ENCODE assay signal across 30 cellular contexts in the genomic region with DNA sequence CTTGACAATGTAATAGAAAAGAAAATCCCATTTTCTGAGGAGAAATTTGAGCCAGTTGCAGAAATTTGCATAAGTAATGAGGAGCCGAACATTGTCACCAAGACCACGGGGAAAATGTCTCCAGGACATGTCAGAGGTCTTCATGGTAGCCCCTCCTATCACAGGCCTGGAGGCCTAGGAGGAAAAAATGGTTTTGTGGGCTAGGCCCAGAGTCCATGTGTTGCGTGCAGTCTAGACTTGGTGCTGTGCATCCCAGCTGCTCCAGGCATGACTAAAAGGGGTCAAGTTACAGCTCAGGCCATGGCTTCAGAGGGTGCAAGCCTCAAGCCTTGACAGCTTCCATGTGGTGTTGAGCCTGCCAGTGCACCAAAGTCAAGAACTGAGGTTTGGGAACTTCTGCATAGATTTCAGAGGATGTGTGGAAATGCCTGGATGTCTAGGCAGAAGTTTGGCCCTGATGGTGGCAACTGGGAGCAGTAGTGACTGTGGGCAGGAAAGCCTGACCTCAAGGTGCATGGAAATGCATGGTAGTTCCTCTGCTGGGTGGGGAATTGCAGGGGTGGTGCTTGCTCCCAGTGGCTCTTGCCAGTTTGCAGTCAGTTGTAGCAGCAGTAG. TPM values are rescaled to one million over a fixed set of nuclear protein-coding genes. Genes with fewer than 3 reads are reported as not detected.
"Had no signal": no experiment of that assay in that cellular context is flagged by ENCODE, and none has a peak within 500 bp of the region (broad histone marks: within the 10 kb centered on the region; RNA-seq: fewer than 3 reads in every experiment).

No MANE protein-coding gene starts in this region.

- H3K27me3 Mint-ChIP-seq: dendritic cell treated with granulocyte-macrophage colony-stimulating factor and Interleukin-4, amounts not matched to agents 40 ng/mL and 50 ng/mL, for 4 days; progenitor cell of endocrine pancreas had no signal

- H3K36me3 ChIP-seq: colonic mucosa, gastrocnemius medialis, lower lobe of right lung, vagina had no signal

- H3K79me2 ChIP-seq: parathyroid adenoma had no signal

- FAIRE-seq: keratinocyte had no signal

- H3K27ac ChIP-seq: colonic mucosa, epithelial cell of prostate, gastrocnemius medialis, lower lobe of right lung, parathyroid adenoma, suprapubic skin, vagina had no signal

- H3K27ac Mint-ChIP-seq: dendritic cell treated with granulocyte-macrophage colony-stimulating factor and Interleukin-4, amounts not matched to agents 40 ng/mL and 50 ng/mL, for 4 days; endodermal cell; natural killer cell; progenitor cell of endocrine pancreas had no signal

- H3K9ac ChIP-seq: parathyroid adenoma had no signal

- H3K4me1 Mint-ChIP-seq: endodermal cell had no signal

- H3K27me3 ChIP-seq: colonic mucosa, gastrocnemius medialis, suprapubic skin, vagina had no signal

- H3K4me1 ChIP-seq: colonic mucosa, gastrocnemius medialis, lower lobe of right lung, parathyroid adenoma had no signal

- H2AFZ ChIP-seq: parathyroid adenoma had no signal

- DNase-seq: colonic mucosa; effector CD8-positive, alpha-beta T cell; endodermal cell; foreskin fibroblast; gastrocnemius medialis; head of caudate nucleus; left ventricle myocardium superior; lower lobe of right lung; natural killer cell; stimulated activated CD4-positive, alpha-beta T cell treated with anti-CD3 and anti-CD28 coated beads, Interleukin-12 subunit alpha, Interleukin-12 subunit beta, amount 100 ng/mL, for 4 hours; stimulated activated CD4-positive, alpha-beta T cell treated with anti-CD3 and anti-CD28 coated beads, Interleukin-1b, Interleukin-23, amount 100 ng/mL, for 48 hours; stimulated activated CD4-positive, alpha-beta T cell treated with anti-CD3 and anti-CD28 coated beads, Interleukin-4, amount 100 ng/mL, for 1 hour; stimulated activated CD8-positive, alpha-beta memory T cell treated with anti-CD3 and anti-CD28 coated beads, Interleukin-4, amount 100 ng/mL, for 48 hours; stimulated activated naive CD4-positive, alpha-beta T cell treated with Interleukin-2 at 50 U/mL for 16 hours; trophoblast cell had no signal

- H3K4me3 Mint-ChIP-seq: dendritic cell treated with granulocyte-macrophage colony-stimulating factor and Interleukin-4, amounts not matched to agents 40 ng/mL and 50 ng/mL, for 4 days; endodermal cell; natural killer cell had no signal

- H3K4me2 ChIP-seq: smooth muscle cell had no signal

- H3K9me3 ChIP-seq: colonic mucosa, gastrocnemius medialis had no signal

- ATAC-seq: esophagus mucosa, gastrocnemius medialis, left ventricle myocardium superior, lower lobe of right lung, natural killer cell, sciatic nerve had no signal

- H3K4me3 ChIP-seq: colonic mucosa, gastrocnemius medialis, lower lobe of right lung, smooth muscle cell, suprapubic skin, vagina had no signal

RNA-seq across cellular contexts. Expression of a gene that starts 41.9 kb away (rescaled TPM):
- total RNA-seq: colonic mucosa, endodermal cell, esophagus mucosa, gastrocnemius medialis, glomerular endothelial cell, left ventricle myocardium superior, lower lobe of right lung, mononuclear cell, natural killer cell, osteoblast, progenitor cell of endocrine pancreas, sciatic nerve, smooth muscle cell, suprapubic skin, ureter, vagina had no signal
- polyA plus RNA-seq: keratinocyte, neural cell, smooth muscle cell had no signal
